In the genomic region with DNA sequence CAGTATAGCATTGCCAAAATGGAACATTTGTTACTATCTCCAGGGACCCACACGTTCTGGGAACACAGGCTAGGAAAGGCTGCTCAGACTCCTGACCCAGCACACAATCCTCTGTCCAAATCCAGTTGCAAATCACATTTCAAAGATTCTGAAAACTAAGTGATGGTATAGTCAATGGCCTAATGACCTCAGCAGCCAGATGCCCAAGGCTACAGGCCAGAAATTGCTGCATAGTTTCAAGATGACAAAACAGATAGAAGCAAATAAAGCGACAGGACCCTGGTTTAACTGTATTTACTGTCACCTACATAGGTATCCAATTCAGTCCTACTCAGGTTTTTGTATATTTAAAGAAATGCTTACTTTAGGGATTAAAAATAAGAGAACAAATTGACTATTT, we compare ENCODE assay signal across 19 cellular contexts.
"Had no signal": no experiment of that assay in that cellular context is flagged by ENCODE, and none has a peak within 500 bp of the region (broad histone marks: within the 10 kb centered on the region; RNA-seq: fewer than 3 reads in every experiment).

No MANE protein-coding gene starts in this region.

- FAIRE-seq: endometrium had no signal

- H3K4me2 ChIP-seq: smooth muscle cell had no signal

- H3K27me3 ChIP-seq: ascending aorta, transverse colon had no signal

- H3K36me3 ChIP-seq: ascending aorta, prostate gland, transverse colon had no signal

- H3K4me3 ChIP-seq: ascending aorta, dorsolateral prefrontal cortex, prostate gland, smooth muscle cell, transverse colon had no signal

- H3K27ac ChIP-seq: ascending aorta, dorsolateral prefrontal cortex, prostate gland, transverse colon, VCaP had no signal

- H3K4me1 ChIP-seq: ascending aorta, prostate gland, transverse colon had no signal

- H3K9me3 ChIP-seq: ascending aorta, prostate gland, transverse colon had no signal

- DNase-seq: activated CD4-positive, alpha-beta T cell treated with anti-CD3 and anti-CD28 coated beads for 1 hour; activated CD4-positive, alpha-beta T cell treated with anti-CD3 and anti-CD28 coated beads, Interleukin-2, amount 50 U/mL, for 48 hours; activated naive CD4-positive, alpha-beta T cell treated with anti-CD3 and anti-CD28 coated beads for 36 hours; activated naive CD8-positive, alpha-beta T cell treated with anti-CD3 and anti-CD28 coated beads, Interleukin-2, amount 50 U/mL, for 24 hours; activated T-cell treated with anti-CD3 and anti-CD28 coated beads, Interleukin-2, amount 50 U/mL, for 1 hour; dorsolateral prefrontal cortex; hypothalamus; kidney glomerular epithelial cell; right cardiac atrium; stimulated activated CD4-positive, alpha-beta T cell treated with anti-CD3 and anti-CD28 coated beads, Interleukin-4, amount 100 ng/mL, for 4 hours; stimulated activated CD8-positive, alpha-beta memory T cell treated with anti-CD3 and anti-CD28 coated beads, Interleukin-4, amount 100 ng/mL, for 48 hours; stimulated activated naive CD4-positive, alpha-beta T cell treated with Interleukin-2 at 50 U/mL for 16 hours; substantia nigra; transverse colon had no signal

- ATAC-seq: activated naive CD8-positive, alpha-beta T cell treated with anti-CD3 and anti-CD28 coated beads, Interleukin-2, amount 50 U/mL, for 24 hours had no signal
